Comparison of ENCODE assay signal across 32 cellular contexts in genomic region chr1:212828395-212828794, GRCh38. TPM values are rescaled to one million over a fixed set of nuclear protein-coding genes. Genes with fewer than 3 reads are reported as not detected.
"Had no signal": no experiment of that assay in that cellular context is flagged by ENCODE, and none has a peak within 500 bp of the region (broad histone marks: within the 10 kb centered on the region; RNA-seq: fewer than 3 reads in every experiment).

No MANE protein-coding gene starts in this region.

- H3K4me3 ChIP-seq: coronary artery, esophagus squamous epithelium, heart right ventricle, lung, ovary, psoas muscle, skin epidermis, suprapubic skin had no signal

- ATAC-seq: heart right ventricle; left ventricle myocardium superior; naive thymus-derived CD8-positive, alpha-beta T cell; psoas muscle; stimulated activated naive CD8-positive, alpha-beta T cell treated with anti-CD3 and anti-CD28 coated beads, Interleukin-15, amount 100 ng/mL, for 72 hours had no signal

- H3K4me1 ChIP-seq: esophagus squamous epithelium, heart right ventricle, psoas muscle, suprapubic skin had no signal

- FAIRE-seq: endothelial cell of umbilical vein, urothelium cell line had no signal

- H3K36me3 ChIP-seq: esophagus squamous epithelium, heart right ventricle, ovary, suprapubic skin had no signal

- H3K27me3 ChIP-seq: esophagus squamous epithelium, heart right ventricle, ovary, suprapubic skin had no signal

- H3K27ac ChIP-seq: coronary artery, esophagus squamous epithelium, heart right ventricle, ovary, psoas muscle, skin epidermis, suprapubic skin had no signal

- DNase-seq: dermis blood vessel endothelial cell; effector memory CD4-positive, alpha-beta T cell; esophagus squamous epithelium; foreskin melanocyte; glutamatergic neuron; heart right ventricle; hypothalamus; immature natural killer cell; islet precursor cell; kidney glomerular epithelial cell; left ventricle myocardium superior; naive thymus-derived CD8-positive, alpha-beta T cell; nephron progenitor cell; nucleus accumbens; ovary; posterior cingulate gyrus; psoas muscle; right cardiac atrium; stimulated activated CD4-positive, alpha-beta T cell treated with anti-CD3 and anti-CD28 coated beads, Interleukin-1b, Interleukin-23, amount 100 ng/mL, for 48 hours; stimulated activated CD4-positive, alpha-beta T cell treated with anti-CD3 and anti-CD28 coated beads, Interleukin-4, amount 100 ng/mL, for 1 hour; stimulated activated CD8-positive, alpha-beta memory T cell treated with anti-CD3 and anti-CD28 coated beads, Interleukin-4, amount 100 ng/mL, for 48 hours; stimulated activated naive CD4-positive, alpha-beta T cell; stimulated activated naive CD8-positive, alpha-beta T cell treated with anti-CD3 and anti-CD28 coated beads, Interleukin-15, amount 100 ng/mL, for 72 hours had no signal

RNA-seq across cellular contexts. Expression of gene SPATA45, which starts 19.1 kb away (rescaled TPM):
- total RNA-seq: dermis blood vessel endothelial cell; endothelial cell of umbilical vein; epithelial cell of proximal tubule; esophagus squamous epithelium; left ventricle myocardium superior; lung; mononuclear cell; myocyte; naive thymus-derived CD8-positive, alpha-beta T cell; ovary; psoas muscle; right cardiac atrium; suprapubic skin had no signal
- polyA plus RNA-seq: endothelial cell of umbilical vein; heart right ventricle; immature natural killer cell; lung; naive thymus-derived CD8-positive, alpha-beta T cell; ovary; psoas muscle; right cardiac atrium had no signal
